8 cellular contexts compared by ENCODE assay signal in genomic region chr9:96453625-96454024, GRCh38. TPM values are rescaled to one million over a fixed set of nuclear protein-coding genes. Genes with fewer than 3 reads are reported as not detected.
DNase-seq lines count a peak whose midpoint lies in the region; ATAC-seq, FAIRE-seq and TF ChIP-seq lines count a peak whose summit lies in the region.

No MANE protein-coding gene starts in this region.

- CTCF ChIA-PET in SK-N-SH (lab: Yijun Ruan, JAX): interaction anchor here (0.9 to 2.3 kb wide), 10 partner anchors 9 to 213 kb away, joined by 3 to 7 read pairs (median 4); no protein-coding TSS in a partner anchor

- POLR2A ChIA-PET in SK-N-SH (lab: Yijun Ruan, JAX): no interaction called here

- H3K4me3 ChIP-seq in heart right ventricle (no peak overlapping the region), right cardiac atrium (ENCODE audit: low read length) (no peak overlapping the region), SK-N-SH (ENCODE audit: low read depth in 2 of 2, low read length in 1 of 2) (no peak overlapping the region; a peak in 1 of 4 replicates), upper lobe of right lung (no peak overlapping the region), pancreas (no peak overlapping the region), Karpas-422 (ENCODE audit: low read length) (no peak overlapping the region)

- H4K20me1 ChIP-seq in SK-N-SH (ENCODE audit: insufficient read depth) (peaks cover 6% of the 10 kb centered on the region; the same call in 1 of the 2 replicates), Karpas-422 (ENCODE audit: insufficient read depth, low read depth, low read length) (no peaks in the 10 kb centered on the region)

- H3K9me2 ChIP-seq in SK-N-SH (no peaks in the 10 kb centered on the region), Karpas-422 (replicated peaks; ENCODE audit: insufficient read depth, low read length) (no peaks in the 10 kb centered on the region)

- H3K9ac ChIP-seq in SK-N-SH (no peak overlapping the region), Karpas-422 (ENCODE audit: low read length) (no peak overlapping the region)

- no peaks in the 10 kb centered on the region for H3K9me3 ChIP-seq in heart right ventricle
- H3K9me3 ChIP-seq in right cardiac atrium (ENCODE audit: control insufficient read depth, low read length): no peaks in the 10 kb centered on the region
- no peaks in the 10 kb centered on the region for H3K9me3 ChIP-seq in SK-N-SH
- H3K9me3 ChIP-seq in upper lobe of right lung: no peaks in the 10 kb centered on the region
- H3K9me3 ChIP-seq in pancreas: no peaks in the 10 kb centered on the region
- H3K9me3 ChIP-seq in Karpas-422 (ENCODE audit: low read length): no peaks in the 10 kb centered on the region

- intact Hi-C loops in heart right ventricle (cut with DNase I) (loop anchor here in 9 of 10 donors (5.0 to 10.0 kb wide), 11 partner anchors 36 to 214 kb away; partner anchors contain the start of genes PRXL2C (in 3 of the 9), CDC14B (in 1 of the 9), SLC35D2 (in 1 of the 9) and ZNF367 (in 1 of the 9)), right cardiac atrium (cut with DNase I) (loop anchor here in 1 of 4 donors (10.0 kb wide), 1 partner anchor 111 kb away; no protein-coding TSS in a partner anchor), upper lobe of right lung (cut with DNase I) (no loop called here), pancreas (cut with DNase I) (no loop called here)

- ATAC-seq in heart right ventricle (no peak), right cardiac atrium (no peak), upper lobe of right lung (no peak), pancreas (no peak)

- peaks cover 24% of the 10 kb centered on the region for H3F3A ChIP-seq in SK-N-SH (replicated peaks; ENCODE audit: insufficient read depth)

- H3K79me2 ChIP-seq in SK-N-SH (ENCODE audit: insufficient read depth) (peaks cover 79% of the 10 kb centered on the region), Karpas-422 (ENCODE audit: low read length) (no peaks in the 10 kb centered on the region)

- no peak for TF ChIP-seq EP300 in SK-N-SH (IDR thresholded peaks at IDR 0.05; ENCODE audit: borderline replicate concordance in 1 of 2, low read depth in 1 of 2, low read length in 1 of 2)

- H3K27ac ChIP-seq in heart right ventricle: no peak overlapping the region
- H3K27ac ChIP-seq in right cardiac atrium (ENCODE audit: low read length): no peak overlapping the region
- H3K27ac ChIP-seq in SK-N-SH (ENCODE audit: low read depth in 2 of 2, low read length in 1 of 2): peak overlapping the region in 1 of 2 experiments; percentile 39; a peak in 1 of 4 replicates
- no peak overlapping the region for H3K27ac ChIP-seq in upper lobe of right lung
- no peak overlapping the region for H3K27ac ChIP-seq in pancreas
- no peak overlapping the region for H3K27ac ChIP-seq in Karpas-422 (ENCODE audit: low read length)

- peak; percentile 70 for TF ChIP-seq RAD21 in SK-N-SH (IDR thresholded peaks at IDR 0.05; ENCODE audit: low read length)

- H2AFZ ChIP-seq in SK-N-SH (ENCODE audit: low read depth) (no peak overlapping the region), Karpas-422 (ENCODE audit: low read length) (no peak overlapping the region)

- FAIRE-seq in pancreas (lab: Jason Lieb, UNC): no peak

- 42 to 47% methylated on average over 2 of the region's 2 CpGs for WGBS in heart right ventricle, 2 donors
- 42% methylated on average over 2 of the region's 2 CpGs for WGBS in right cardiac atrium
- WGBS in SK-N-SH (ENCODE audit: low lambda C conversion rate): 70% methylated on average over 2 of the region's 2 CpGs
- WGBS in pancreas, 2 donors: 56 to 60% methylated on average over 2 of the region's 2 CpGs

- peak in 1 of 2 donors; percentile 18 for DNase-seq in heart right ventricle
- no peak for DNase-seq in right cardiac atrium
- peak; percentile 57 for DNase-seq in SK-N-SH
- DNase-seq in hepatic stellate cell (ENCODE audit: low spot score): peak; percentile 63
- DNase-seq in upper lobe of right lung: no peak
- DNase-seq in pancreas: no peak
- no peak for DNase-seq in Karpas-422
- DNase-seq in KG1 (lab: John Stamatoyannopoulos, UW): no peak

- peaks cover 0 to 25% (median 0%) of the 10 kb centered on the region in 7 donors for H3K27me3 ChIP-seq in heart right ventricle
- no peaks in the 10 kb centered on the region for H3K27me3 ChIP-seq in right cardiac atrium (ENCODE audit: control insufficient read depth, insufficient read depth)
- H3K27me3 ChIP-seq in SK-N-SH (ENCODE audit: insufficient read depth): no peaks in the 10 kb centered on the region
- H3K27me3 ChIP-seq in upper lobe of right lung: no peaks in the 10 kb centered on the region
- H3K27me3 ChIP-seq in pancreas: no peaks in the 10 kb centered on the region
- H3K27me3 ChIP-seq in Karpas-422 (ENCODE audit: low read length): no peaks in the 10 kb centered on the region

- H3K4me1 ChIP-seq in heart right ventricle: peaks cover 0 to 38% (median 11%) of the 10 kb centered on the region in 9 donors
- no peaks in the 10 kb centered on the region for H3K4me1 ChIP-seq in right cardiac atrium (ENCODE audit: control insufficient read depth, insufficient read depth, low read length)
- H3K4me1 ChIP-seq in SK-N-SH (ENCODE audit: control insufficient read depth in 1 of 2, insufficient read depth in 2 of 2, low read depth in 1 of 2, low read length in 1 of 2): peaks cover 9 to 17% of the 10 kb centered on the region in 2 experiments; a peak in 3 of 4 replicates
- H3K4me1 ChIP-seq in upper lobe of right lung: peaks cover 6% of the 10 kb centered on the region
- no peaks in the 10 kb centered on the region for H3K4me1 ChIP-seq in pancreas
- H3K4me1 ChIP-seq in Karpas-422 (ENCODE audit: low read length): peaks cover 13% of the 10 kb centered on the region

- H3K4me2 ChIP-seq in SK-N-SH (no peak overlapping the region), Karpas-422 (ENCODE audit: low read depth, low read length, poor library complexity, severe bottlenecking) (no peak overlapping the region)

- H3K36me3 ChIP-seq in heart right ventricle (peaks cover 0 to 6% (median 0%) of the 10 kb centered on the region in 9 donors), SK-N-SH (replicated peaks in 1 of 2; ENCODE audit: control insufficient read depth in 1 of 2, insufficient read depth in 2 of 2, low read length in 1 of 2) (peaks cover 0 to 5% of the 10 kb centered on the region in 2 experiments), upper lobe of right lung (no peaks in the 10 kb centered on the region), pancreas (no peaks in the 10 kb centered on the region), Karpas-422 (ENCODE audit: insufficient read depth, low read length) (no peaks in the 10 kb centered on the region)

- TF ChIP-seq CTCF in heart right ventricle (IDR thresholded peaks at IDR 0.05): peak; percentile 13 to 69 (median 49)
- peak; percentile 60 for TF ChIP-seq CTCF in SK-N-SH (IDR thresholded peaks at IDR 0.05)
- TF ChIP-seq CTCF in upper lobe of right lung (IDR thresholded peaks at IDR 0.05): peak; percentile 46
- TF ChIP-seq CTCF in pancreas (IDR thresholded peaks at IDR 0.05): peak in 1 of 4 donors; percentile 14

TF ChIP-seq in SK-N-SH, 30 proteins besides CTCF, POLR2A, EP300 and RAD21 (continues in another document):
- TF ChIP-seq MXI1 (IDR thresholded peaks at IDR 0.05; ENCODE audit: low read depth, low read length) (no peak), GABPA (IDR thresholded peaks at IDR 0.05; ENCODE audit: low read depth) (no peak), RCOR1 (IDR thresholded peaks at IDR 0.05; ENCODE audit: low read length) (no peak), NFIC (IDR thresholded peaks at IDR 0.05; ENCODE audit: borderline replicate concordance) (peak; percentile 54; the same call in 1 of the 2 replicates), MEF2A (IDR thresholded peaks at IDR 0.05; ENCODE audit: borderline replicate concordance, low read depth) (no peak), JUND (IDR thresholded peaks at IDR 0.05) (no peak), FOXM1 (IDR thresholded peaks at IDR 0.05; ENCODE audit: low read depth) (no peak), FOXJ3 (CRISPR knock-in tag; IDR thresholded peaks at IDR 0.05) (no peak), YY1 (IDR thresholded peaks at IDR 0.05; ENCODE audit: low read depth) (no peak), SIN3A (IDR thresholded peaks at IDR 0.05; ENCODE audit: borderline replicate concordance, low read depth, low read length) (no peak), CHD2 (IDR thresholded peaks at IDR 0.05; ENCODE audit: low read length, partially characterized antibody) (no peak), NRF1 (IDR thresholded peaks at IDR 0.05; ENCODE audit: low read depth, low read length) (no peak), ELF1 (IDR thresholded peaks at IDR 0.05) (no peak)
- TF ChIP-seq, protein P1, sequence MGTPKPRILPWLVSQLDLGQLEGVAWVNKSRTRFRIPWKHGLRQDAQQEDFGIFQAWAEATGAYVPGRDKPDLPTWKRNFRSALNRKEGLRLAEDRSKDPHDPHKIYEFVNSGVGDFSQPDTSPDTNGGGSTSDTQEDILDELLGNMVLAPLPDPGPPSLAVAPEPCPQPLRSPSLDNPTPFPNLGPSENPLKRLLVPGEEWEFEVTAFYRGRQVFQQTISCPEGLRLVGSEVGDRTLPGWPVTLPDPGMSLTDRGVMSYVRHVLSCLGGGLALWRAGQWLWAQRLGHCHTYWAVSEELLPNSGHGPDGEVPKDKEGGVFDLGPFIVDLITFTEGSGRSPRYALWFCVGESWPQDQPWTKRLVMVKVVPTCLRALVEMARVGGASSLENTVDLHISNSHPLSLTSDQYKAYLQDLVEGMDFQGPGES (IDR thresholded peaks at IDR 0.05; ENCODE audit: low read depth, low read length): no peak

RNA-seq across cellular contexts. Expression of gene HABP4, which starts 3.7 kb away (rescaled TPM):
- 10 to 100 TPM; 20.8 to 30.4 (median 25.9) TPM for total RNA-seq in heart right ventricle
- 10 to 100 TPM; 21.2 to 25.1 TPM for polyA plus RNA-seq in heart right ventricle
- 10 to 100 TPM; 17.1 to 21.7 (median 18.5) TPM for total RNA-seq in right cardiac atrium
- 19.6 TPM for polyA plus RNA-seq in right cardiac atrium
- 18.4 and 19.0 TPM in 2 replicates for polyA plus RNA-seq in SK-N-SH (2012; rRNA removed)
- polyA plus RNA-seq in SK-N-SH (2012; cell fraction: cytosol; rRNA removed): 23.8 and 31.6 TPM in 2 replicates
- 16.8 and 18.3 TPM in 2 replicates for polyA plus RNA-seq in SK-N-SH (2012; cell fraction: nucleus; rRNA removed)
- total RNA-seq in upper lobe of right lung: 10.3 TPM
- 1 to 10 TPM; 2.8 to 5.1 (median 3.2) TPM for total RNA-seq in pancreas
- polyA plus RNA-seq in pancreas: 10 to 100 TPM in 1 of 2 donors, 1 to 10 TPM in 1; 7.1 to 13.0 TPM
- 1.8 and 7.3 TPM in 2 replicates for total RNA-seq in Karpas-422 (2014; rRNA removed; shearing (Covaris generic); ENCODE audit: low replicate concordance)

RNA-seq across cellular contexts. Expression of gene ZNF367, which starts 35.5 kb away (rescaled TPM):
- 1 to 10 TPM; 2.4 to 6.4 (median 4.0) TPM for total RNA-seq in heart right ventricle
- 1 to 10 TPM; 1.2 to 2.9 TPM for polyA plus RNA-seq in heart right ventricle
- 1 to 10 TPM; 1.3 to 1.7 (median 1.5) TPM for total RNA-seq in right cardiac atrium
- polyA plus RNA-seq in right cardiac atrium: 0.86 TPM
- polyA plus RNA-seq in SK-N-SH (2012; rRNA removed): 1.5 TPM in 2 replicates
- polyA plus RNA-seq in SK-N-SH (2012; cell fraction: cytosol; rRNA removed): 1.6 and 1.7 TPM in 2 replicates
- 1.8 and 2.3 TPM in 2 replicates for polyA plus RNA-seq in SK-N-SH (2012; cell fraction: nucleus; rRNA removed)
- total RNA-seq in upper lobe of right lung: 0.67 TPM
- total RNA-seq in pancreas: 1 to 10 TPM in 2 of 6 donors, under 1 TPM in 4; 0.37 to 1.2 (median 0.86) TPM
- polyA plus RNA-seq in pancreas: under 1 TPM; 0.23 to 0.45 TPM
- 5.5 and 6.8 TPM in 2 replicates for total RNA-seq in Karpas-422 (2014; rRNA removed; shearing (Covaris generic); ENCODE audit: low replicate concordance)

Comparison
In these comparisons a context has a peak if more than half of its experiments do, and no peak if none do; other contexts are left out.
1. DNase-seq: peak in SK-N-SH (single experiment) and hepatic stellate cell (single experiment); none in right cardiac atrium (0 of 3), upper lobe of right lung (single experiment), pancreas (0 of 6), Karpas-422 (single experiment) and KG1 (single experiment).
2. intact Hi-C loops: an anchor here in heart right ventricle (5.0 to 10.0 kb wide); none called in upper lobe of right lung and pancreas.